1 cellular context compared by ENCODE assay signal in the genomic region with DNA sequence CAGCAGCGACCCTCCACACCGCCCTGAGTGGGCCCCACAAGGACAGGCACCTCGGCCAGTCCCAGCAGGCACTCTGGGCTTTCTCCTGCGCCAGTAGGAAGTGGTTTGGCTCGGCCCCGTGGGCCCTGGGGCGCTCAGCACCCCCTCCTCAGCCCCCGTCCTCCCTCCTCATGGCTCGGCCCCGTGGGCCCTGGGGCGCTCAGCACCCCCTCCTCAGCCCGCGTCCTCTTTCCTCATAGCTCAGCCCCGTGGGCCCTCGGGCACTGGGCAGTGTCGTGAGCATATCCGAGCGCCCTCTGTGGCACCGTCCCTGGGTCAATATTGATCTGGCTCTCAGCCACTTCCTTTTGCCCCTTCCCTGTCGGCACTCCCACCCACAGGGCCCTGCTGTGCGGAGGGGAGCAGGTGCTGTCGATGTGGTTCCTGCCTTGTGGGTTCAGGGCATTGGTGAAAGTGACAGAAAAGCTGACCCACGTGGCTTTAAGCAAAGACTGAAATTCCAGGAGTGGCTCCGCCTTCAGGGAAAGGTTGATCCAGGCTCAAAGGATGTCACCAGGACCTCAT.
TF ChIP-seq lines count a peak whose summit lies in the region.

No MANE protein-coding gene starts in this region.

TF ChIP-seq in K562, 482 proteins besides CTCF, POLR2A, EP300 and RAD21:
- TF ChIP-seq PCBP1 (IDR thresholded peaks at IDR 0.05; ENCODE audit: low read depth, low read length, poor library complexity, severe bottlenecking), result peak; percentile 29
- no peak for TF ChIP-seq ZBTB9 (CRISPR knock-in tag; IDR thresholded peaks at IDR 0.05)
- TF ChIP-seq, protein P1, sequence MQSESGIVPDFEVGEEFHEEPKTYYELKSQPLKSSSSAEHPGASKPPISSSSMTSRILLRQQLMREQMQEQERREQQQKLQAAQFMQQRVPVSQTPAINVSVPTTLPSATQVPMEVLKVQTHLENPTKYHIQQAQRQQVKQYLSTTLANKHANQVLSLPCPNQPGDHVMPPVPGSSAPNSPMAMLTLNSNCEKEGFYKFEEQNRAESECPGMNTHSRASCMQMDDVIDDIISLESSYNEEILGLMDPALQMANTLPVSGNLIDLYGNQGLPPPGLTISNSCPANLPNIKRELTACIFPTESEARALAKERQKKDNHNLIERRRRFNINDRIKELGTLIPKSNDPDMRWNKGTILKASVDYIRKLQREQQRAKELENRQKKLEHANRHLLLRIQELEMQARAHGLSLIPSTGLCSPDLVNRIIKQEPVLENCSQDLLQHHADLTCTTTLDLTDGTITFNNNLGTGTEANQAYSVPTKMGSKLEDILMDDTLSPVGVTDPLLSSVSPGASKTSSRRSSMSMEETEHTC (IDR thresholded peaks at IDR 0.05), result no peak
- no peak for TF ChIP-seq RBM39 (optimal IDR thresholded peaks at IDR 0.05; ENCODE audit: low read depth, low read length)
- no peak for TF ChIP-seq TCF3 (CRISPR knock-in tag; IDR thresholded peaks at IDR 0.05)
- TF ChIP-seq RB1 (IDR thresholded peaks at IDR 0.05; ENCODE audit: low read depth), result no peak
- no peak for TF ChIP-seq SMARCA4 (IDR thresholded peaks at IDR 0.05)
